18 cellular contexts compared by ENCODE assay signal in the genomic region with DNA sequence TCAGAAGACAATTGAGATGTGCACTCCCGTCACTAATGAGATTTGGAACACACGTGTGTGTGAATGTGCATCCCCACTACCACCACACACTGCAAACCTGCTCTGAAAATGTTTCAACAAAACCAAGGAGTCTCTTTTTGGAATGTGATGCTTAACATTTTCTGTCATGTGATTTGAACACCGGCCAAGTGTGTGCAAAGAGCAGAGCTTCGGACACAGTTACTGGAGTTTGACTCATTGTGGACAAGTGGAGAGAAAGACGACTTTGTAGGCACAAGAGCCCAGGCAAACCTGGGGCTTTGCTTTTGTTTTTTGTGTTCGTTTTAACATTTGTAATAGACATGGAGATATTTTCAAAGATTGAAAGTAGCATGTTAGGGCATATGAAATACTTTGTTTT. TPM values are rescaled to one million over a fixed set of nuclear protein-coding genes. Genes with fewer than 3 reads are reported as not detected.
A peak's percentile ranks its signal among the peaks of the same experiment; 100 is the strongest.
DNase-seq lines count a peak whose midpoint lies in the region; ATAC-seq and TF ChIP-seq lines count a peak whose summit lies in the region.
"Had no signal": no experiment of that assay in that cellular context is flagged by ENCODE, and none has a peak within 500 bp of the region (broad histone marks: within the 10 kb centered on the region; RNA-seq: fewer than 3 reads in every experiment).

No MANE protein-coding gene starts in this region.

- H3K27me3 ChIP-seq in mesendoderm (ENCODE audit: insufficient read depth, low read length, poor library complexity), result no peaks in the 10 kb centered on the region
- H3K27me3 ChIP-seq: sigmoid colon had no signal

- ATAC-seq in HG03045 (IDR thresholded peaks at IDR 0.05; ENCODE audit: unreplicated experiment), result no peak
- ATAC-seq: WTC11 had no signal

- no peak overlapping the region for H3K4ac ChIP-seq in mesendoderm (ENCODE audit: low read depth, low read length)

- H3K36me3 ChIP-seq in mesendoderm (ENCODE audit: control insufficient read depth, insufficient read depth, low read length), result no peaks in the 10 kb centered on the region
- H3K36me3 ChIP-seq: sigmoid colon had no signal

- no peak overlapping the region for H3K4me3 ChIP-seq in astrocyte of the spinal cord (ENCODE audit: low read depth, low read length)
- H3K4me3 ChIP-seq in foreskin fibroblast (ENCODE audit: low read depth in 1 of 2, low read length in 2 of 2), result no peak overlapping the region
- H3K4me3 ChIP-seq in mesendoderm (ENCODE audit: low read length), result no peak overlapping the region
- H3K4me3 ChIP-seq: sigmoid colon, thoracic aorta had no signal

- no peaks in the 10 kb centered on the region for H3K79me1 ChIP-seq in mesendoderm (ENCODE audit: low read length)

- H3K4me2 ChIP-seq in mesendoderm (ENCODE audit: low read length), result no peak overlapping the region

- no peak overlapping the region for H2BK5ac ChIP-seq in mesendoderm (ENCODE audit: low read length)

- WGBS in mesendoderm (ENCODE audit: extremely low coverage, insufficient coverage, low lambda C conversion rate), result no CpG with 5 or more reads among the region's 6 CpGs

- H3K56ac ChIP-seq in mesendoderm (ENCODE audit: low read length), result no peak overlapping the region

- H2BK120ac ChIP-seq in mesendoderm (ENCODE audit: low read depth, low read length), result no peak overlapping the region

- H3K79me2 ChIP-seq in mesendoderm (ENCODE audit: control insufficient read depth, insufficient read depth, low read length), result no peaks in the 10 kb centered on the region

- in situ Hi-C loops in astrocyte of the spinal cord (cut with HindIII; ENCODE audit: low sequenced_read_pairs), result no loop called here

- no peak overlapping the region for H3K27ac ChIP-seq in mesendoderm (ENCODE audit: low read depth, low read length)
- H3K27ac ChIP-seq: 22Rv1, thoracic aorta had no signal

- H3K4me1 ChIP-seq in mesendoderm (ENCODE audit: control insufficient read depth, low read depth, low read length), result no peaks in the 10 kb centered on the region

- no peak overlapping the region for H2BK15ac ChIP-seq in mesendoderm (replicated peaks; ENCODE audit: low read depth)

- no peak overlapping the region for H3K23ac ChIP-seq in mesendoderm (ENCODE audit: low read length)

- H4K5ac ChIP-seq in mesendoderm (ENCODE audit: low read length), result no peak overlapping the region

- no peak overlapping the region for H2AK5ac ChIP-seq in mesendoderm (ENCODE audit: low read length)

- H3K9ac ChIP-seq in mesendoderm (ENCODE audit: low read length), result no peak overlapping the region

- no peak overlapping the region for H3K18ac ChIP-seq in mesendoderm (ENCODE audit: low read length)

- H4K8ac ChIP-seq in mesendoderm (ENCODE audit: low read depth, low read length), result no peak overlapping the region

- no peak for TF ChIP-seq CTCF in astrocyte of the spinal cord (IDR thresholded peaks at IDR 0.05; ENCODE audit: low read depth, low read length)
- no peak for TF ChIP-seq CTCF in foreskin fibroblast (IDR thresholded peaks at IDR 0.05; ENCODE audit: low read depth, low read length)

- DNase-seq in DMS 273 (lab: John Stamatoyannopoulos, UW; ENCODE audit: unreplicated experiment) (peak; percentile 4), DMS 273 treated with DMSO at 0.1 percent for 48 hours (lab: John Stamatoyannopoulos, UW) (no peak), astrocyte of the spinal cord (ENCODE audit: low read depth, low spot score) (peak; percentile 39), foreskin fibroblast (peak; percentile 29 to 63), renal cortical epithelial cell (ENCODE audit: low read depth) (peak; percentile 54), mesendoderm (no peak), NCI-H146 (lab: John Stamatoyannopoulos, UW) (no peak)
- DNase-seq: H7; mesenchymal stem cell; sigmoid colon; stimulated activated CD4-positive, alpha-beta T cell treated with anti-CD3 and anti-CD28 coated beads, Interleukin-4, amount 100 ng/mL, for 1 hour; stimulated activated CD8-positive, alpha-beta memory T cell treated with anti-CD3 and anti-CD28 coated beads, Interleukin-4, amount 100 ng/mL, for 48 hours had no signal

RNA-seq across cellular contexts. Expression of gene CCKAR, which starts 49.2 kb away (rescaled TPM):
- total RNA-seq in renal cortical epithelial cell, result 0.05 TPM in 1 of 2 replicates, not detected in the other
- not detected for polyA plus RNA-seq in mesendoderm (2013, experiment 1 of 2)
- polyA plus RNA-seq in mesendoderm (2013, experiment 2 of 2), result not detected
- total RNA-seq: glomerular endothelial cell; H7; sigmoid colon; T-helper 1 cell treated with Interleukin-12 subunit alpha and Interleukin-12 subunit beta and Interleukin-4 antibody, amounts not matched to agents 30 ng/mL and 1 ng/mL, for 36 hours; WTC11 had no signal

Comparison
In these comparisons a context has a peak if more than half of its experiments do, and no peak if none do; other contexts are left out.
1. DNase-seq: peak in DMS 273 (single experiment), astrocyte of the spinal cord (single experiment), foreskin fibroblast (2 of 2) and renal cortical epithelial cell (single experiment); none in DMS 273 treated with DMSO at 0.1 percent for 48 hours (single experiment), mesendoderm (single experiment) and NCI-H146 (single experiment).